10 cellular contexts compared by ENCODE assay signal in genomic region chr7:2258661-2259365, GRCh38. TPM values are rescaled to one million over a fixed set of nuclear protein-coding genes. Genes with fewer than 3 reads are reported as not detected.
DNase-seq lines count a peak whose midpoint lies in the region; ATAC-seq and TF ChIP-seq lines count a peak whose summit lies in the region.
"Had no signal": no experiment of that assay in that cellular context is flagged by ENCODE, and none has a peak within 500 bp of the region (broad histone marks: within the 10 kb centered on the region; RNA-seq: fewer than 3 reads in every experiment).

No MANE protein-coding gene starts in this region.

- no peaks in the 10 kb centered on the region for H3K27me3 ChIP-seq in CD8-positive, alpha-beta memory T cell (ENCODE audit: insufficient read depth, low read length, poor library complexity, severe bottlenecking)
- H3K27me3 ChIP-seq in SU-DHL-6 (ENCODE audit: low read length): no peaks in the 10 kb centered on the region
- H3K27me3 ChIP-seq in HAP-1 (ENCODE audit: low read depth): no peaks in the 10 kb centered on the region
- H3K27me3 ChIP-seq: brain microvascular endothelial cell had no signal

- peaks cover 0 to 12% (median 3%) of the 10 kb centered on the region in 3 donors for H3K36me3 Mint-ChIP-seq in CD8-positive, alpha-beta memory T cell

- no peaks in the 10 kb centered on the region for H3K36me3 ChIP-seq in CD8-positive, alpha-beta memory T cell (ENCODE audit: insufficient read depth, low read length)
- no peaks in the 10 kb centered on the region for H3K36me3 ChIP-seq in SU-DHL-6 (ENCODE audit: low read length)
- no peaks in the 10 kb centered on the region; the same call in 1 of the 2 replicates for H3K36me3 ChIP-seq in HAP-1 (replicated peaks)

- TF ChIP-seq CTCF in SU-DHL-6 (IDR thresholded peaks at IDR 0.05; ENCODE audit: insufficient read depth, low read length, poor library complexity, severe bottlenecking): no peak

- H4K20me1 ChIP-seq in SU-DHL-6 (ENCODE audit: low read depth, low read length): no peaks in the 10 kb centered on the region

- H3F3A ChIP-seq in SU-DHL-6 (ENCODE audit: insufficient read depth): peaks cover 33% of the 10 kb centered on the region

- peak overlapping the region in 4 of 7 donors; percentile 19 to 68 (median 38) for H3K4me3 Mint-ChIP-seq in CD8-positive, alpha-beta memory T cell

- H3K9me3 ChIP-seq in CD8-positive, alpha-beta memory T cell (ENCODE audit: low read length): no peaks in the 10 kb centered on the region
- H3K9me3 ChIP-seq in SU-DHL-6 (ENCODE audit: insufficient read depth, low read length): no peaks in the 10 kb centered on the region
- H3K9me3 ChIP-seq in HAP-1: no peaks in the 10 kb centered on the region

- no peaks in the 10 kb centered on the region for H3K9me2 ChIP-seq in SU-DHL-6 (replicated peaks; ENCODE audit: insufficient read depth, low read length)

- H3K4me1 ChIP-seq in CD8-positive, alpha-beta memory T cell (ENCODE audit: insufficient read depth, low read length): no peaks in the 10 kb centered on the region
- H3K4me1 ChIP-seq in HAP-1: no peaks in the 10 kb centered on the region

- peaks cover 0 to 20% (median 11%) of the 10 kb centered on the region in 3 donors for H3K4me1 Mint-ChIP-seq in CD8-positive, alpha-beta memory T cell

- H3K27ac Mint-ChIP-seq in CD8-positive, alpha-beta memory T cell: peak overlapping the region in 1 of 8 donors; percentile 42

- ATAC-seq in GM19351 (IDR thresholded peaks at IDR 0.05; ENCODE audit: unreplicated experiment) (peak; percentile 85), HG02763 (IDR thresholded peaks at IDR 0.05; ENCODE audit: unreplicated experiment) (peak; percentile 55)

- H3K27ac ChIP-seq in CD8-positive, alpha-beta memory T cell (ENCODE audit: low read depth, low read length): no peak overlapping the region
- H3K27ac ChIP-seq in SU-DHL-6 (ENCODE audit: low read depth, low read length): peak overlapping the region; percentile 87
- H3K27ac ChIP-seq: brain microvascular endothelial cell had no signal

- peak overlapping the region; percentile 50 for H3K9ac ChIP-seq in SU-DHL-6 (ENCODE audit: low read length)

- H3K4me2 ChIP-seq in SU-DHL-6 (ENCODE audit: low read depth, low read length, poor library complexity, severe bottlenecking): peak overlapping the region; percentile 51

- CTCF ChIA-PET in CD8-positive, alpha-beta memory T cell (lab: Charles Lee): no interaction called here

- no peaks in the 10 kb centered on the region for H3K9me3 Mint-ChIP-seq in CD8-positive, alpha-beta memory T cell

- no peaks in the 10 kb centered on the region for H3K27me3 Mint-ChIP-seq in CD8-positive, alpha-beta memory T cell

- H2AFZ ChIP-seq in SU-DHL-6 (ENCODE audit: low read depth, low read length, severe bottlenecking): no peak overlapping the region

- POLR2A ChIA-PET in CD8-positive, alpha-beta memory T cell (lab: Charles Lee): no interaction called here

- H3K79me2 ChIP-seq in SU-DHL-6 (ENCODE audit: insufficient read depth, low read length): no peaks in the 10 kb centered on the region

- H3K4me3 ChIP-seq in CD8-positive, alpha-beta memory T cell (ENCODE audit: low read length): no peak overlapping the region
- peak overlapping the region; percentile 21 for H3K4me3 ChIP-seq in SU-DHL-6 (ENCODE audit: insufficient read depth, low read length, poor library complexity, severe bottlenecking)
- no peak overlapping the region for H3K4me3 ChIP-seq in HAP-1

- in situ Hi-C loops in HAP-1 (cut with MboI; ENCODE audit: low sequenced_read_pairs) (no loop called here), G401 (cut with HindIII; ENCODE audit: low sequenced_read_pairs) (no loop called here)

- peak in 1 of 5 donors; percentile 16 for DNase-seq in CD8-positive, alpha-beta memory T cell
- no peak for DNase-seq in activated T-cell treated with anti-CD3 and anti-CD28 coated beads, Interleukin-2, amount 50 U/mL, for 48 hours
- DNase-seq in HAP-1 (ENCODE audit: low spot score in 2 of 2) (no peak), NCI-H748 treated with DMSO at 0.1 percent for 48 hours (lab: John Stamatoyannopoulos, UW) (no peak), G401 (ENCODE audit: low spot score) (no peak)
- DNase-seq: brain microvascular endothelial cell, nucleus accumbens had no signal

RNA-seq across cellular contexts. Expression of gene NUDT1, which starts 16.8 kb away (rescaled TPM):
- 10 to 100 TPM; 83.1 to 89.8 TPM for total RNA-seq in CD8-positive, alpha-beta memory T cell
- polyA plus RNA-seq in CD8-positive, alpha-beta memory T cell: 52.7 TPM
- 31.4 and 37.8 TPM in 2 replicates for total RNA-seq in G401 (2014; rRNA removed; shearing (Covaris generic))

RNA-seq across cellular contexts. Expression of gene MRM2, which starts 16.8 kb away (rescaled TPM):
- total RNA-seq in CD8-positive, alpha-beta memory T cell: 10 to 100 TPM; 51.6 to 54.2 TPM
- polyA plus RNA-seq in CD8-positive, alpha-beta memory T cell: 35.6 TPM
- total RNA-seq in G401 (2014; rRNA removed; shearing (Covaris generic)): 57.5 and 57.8 TPM in 2 replicates

RNA-seq across cellular contexts. Expression of gene MAD1L1, which starts 26.1 kb away (rescaled TPM):
- 10 to 100 TPM; 43.6 to 47.3 TPM for total RNA-seq in CD8-positive, alpha-beta memory T cell
- 185 TPM for polyA plus RNA-seq in CD8-positive, alpha-beta memory T cell
- 77.8 and 163 TPM in 2 replicates for total RNA-seq in G401 (2014; rRNA removed; shearing (Covaris generic))

RNA-seq across cellular contexts. Expression of gene SNX8, which starts 55.4 kb away (rescaled TPM):
- 10 to 100 TPM; 40.3 to 42.3 TPM for total RNA-seq in CD8-positive, alpha-beta memory T cell
- 6.5 TPM for polyA plus RNA-seq in CD8-positive, alpha-beta memory T cell
- total RNA-seq in G401 (2014; rRNA removed; shearing (Covaris generic)): 52.9 and 74.2 TPM in 2 replicates
